Comparison of ENCODE assay signal across 14 cellular contexts in genomic region chr16:29901607-29901945, GRCh38.
DNase-seq lines count a peak whose midpoint lies in the region; ATAC-seq and TF ChIP-seq lines count a peak whose summit lies in the region.
"Had no signal": no experiment of that assay in that cellular context is flagged by ENCODE, and none has a peak within 500 bp of the region (broad histone marks: within the 10 kb centered on the region; RNA-seq: fewer than 3 reads in every experiment).

No MANE protein-coding gene starts in this region.

- peaks cover 13% of the 10 kb centered on the region for H3K4me1 Mint-ChIP-seq in T-helper 2 cell treated with Interferon-gamma antibody and Interleukin-4, amounts not matched to agents 5 μg/mL and 100 μg/mL, for 36 hours (ENCODE audit: low read depth)

- POLR2A ChIA-PET in RWPE1 (lab: Yijun Ruan, JAX; ENCODE audit: low non-redundant PET) = no interaction called here

- H3K4me3 ChIP-seq in fibroblast of pulmonary artery (replicated peaks; ENCODE audit: low read depth, low read length) = peak overlapping the region; percentile 73
- peak overlapping the region; percentile 63 for H3K4me3 ChIP-seq in skeletal muscle cell (ENCODE audit: low read depth, low read length)
- H3K4me3 ChIP-seq: gastroesophageal sphincter had no signal

- peak overlapping the region; percentile 80 for H3K27ac ChIP-seq in RWPE1
- H3K27ac ChIP-seq: gastroesophageal sphincter had no signal

- ATAC-seq in HG02623 (IDR thresholded peaks at IDR 0.05; ENCODE audit: unreplicated experiment) = no peak
- ATAC-seq: gastroesophageal sphincter had no signal

- H3K27ac Mint-ChIP-seq in T-helper 2 cell treated with Interferon-gamma antibody and Interleukin-4, amounts not matched to agents 5 μg/mL and 100 μg/mL, for 36 hours = no peak overlapping the region
- H3K27ac Mint-ChIP-seq: activated B cell treated with CpG ODN at 0.5 μM for 24 hours had no signal

- H3K9me3 Mint-ChIP-seq in T-helper 2 cell treated with Interferon-gamma antibody and Interleukin-4, amounts not matched to agents 5 μg/mL and 100 μg/mL, for 36 hours = no peaks in the 10 kb centered on the region
- H3K9me3 Mint-ChIP-seq: activated B cell treated with CpG ODN at 0.5 μM for 24 hours had no signal

- TF ChIP-seq CTCF in RWPE1 (conservative IDR thresholded peaks at IDR 0.05; ENCODE audit: low read depth) (no peak), fibroblast of pulmonary artery (IDR thresholded peaks at IDR 0.05; ENCODE audit: low read length, missing control alignments) (no peak)

- CTCF ChIA-PET in RWPE1 (lab: Yijun Ruan, JAX) = interaction anchor here (0.7 to 1.3 kb wide), 2 partner anchors 23 to 130 kb away, joined by 3 read pairs; no protein-coding TSS in a partner anchor

- no peaks in the 10 kb centered on the region for H3K36me3 Mint-ChIP-seq in T-helper 2 cell treated with Interferon-gamma antibody and Interleukin-4, amounts not matched to agents 5 μg/mL and 100 μg/mL, for 36 hours (ENCODE audit: low read depth)

- peak overlapping the region; percentile 30 for H3K4me3 Mint-ChIP-seq in T-helper 2 cell treated with Interferon-gamma antibody and Interleukin-4, amounts not matched to agents 5 μg/mL and 100 μg/mL, for 36 hours
- H3K4me3 Mint-ChIP-seq: activated B cell treated with CpG ODN at 0.5 μM for 24 hours had no signal

- no peak for DNase-seq in T-helper 2 cell treated with Interferon-gamma antibody and Interleukin-4, amounts not matched to agents 5 μg/mL and 100 μg/mL, for 36 hours (ENCODE audit: low spot score)
- DNase-seq in T-helper 2 cell (no peak), RWPE1 (ENCODE audit: low spot score) (no peak), fibroblast of pulmonary artery (ENCODE audit: low read depth) (no peak), skeletal muscle cell (ENCODE audit: low read depth) (no peak), HuH-7 (ENCODE audit: low spot score) (no peak), SHP77 (lab: John Stamatoyannopoulos, UW) (no peak)
- DNase-seq: activated B cell treated with CpG ODN at 0.5 μM for 24 hours; activated effector memory CD4-positive, alpha-beta T cell treated with Interleukin-2 at 50 U/mL for 16 hours; cerebellar nuclear complex; NCI-H446; stimulated activated CD4-positive, alpha-beta T cell treated with anti-CD3 and anti-CD28 coated beads, Interleukin-4, amount 100 ng/mL, for 24 hours had no signal

- peaks cover 29% of the 10 kb centered on the region for H3K27me3 Mint-ChIP-seq in T-helper 2 cell treated with Interferon-gamma antibody and Interleukin-4, amounts not matched to agents 5 μg/mL and 100 μg/mL, for 36 hours (ENCODE audit: low read depth)
